Comparison of ENCODE assay signal across 18 cellular contexts in the genomic region with DNA sequence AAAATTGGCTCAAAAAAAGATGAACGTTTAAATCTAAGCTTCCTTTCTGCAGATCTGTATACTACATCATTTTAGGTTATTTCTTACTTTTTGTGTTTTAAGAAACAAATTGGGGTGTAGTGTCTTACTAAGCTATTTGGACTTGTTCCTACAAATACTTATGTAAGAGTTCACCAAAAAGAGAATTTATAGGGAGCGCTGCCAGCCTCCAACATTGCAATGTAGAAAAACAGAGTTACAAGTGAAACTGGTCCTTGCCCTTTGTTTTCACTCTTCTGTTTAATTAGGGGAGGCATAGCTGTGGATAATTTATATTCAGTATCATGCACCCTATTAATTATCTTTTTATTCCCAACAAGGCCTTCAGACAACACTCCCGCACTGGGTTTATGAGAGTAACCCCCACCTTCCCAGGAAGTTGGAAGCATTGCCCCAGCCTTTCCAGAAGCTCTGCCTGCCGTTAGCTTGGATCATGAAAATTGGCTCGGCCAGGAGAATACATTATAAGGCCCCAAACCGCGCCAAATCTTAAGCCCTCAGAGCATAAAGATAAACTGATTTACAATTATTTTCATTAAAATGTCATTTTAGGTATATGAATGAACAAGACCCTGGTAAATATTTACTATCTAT.
A peak's percentile ranks its signal among the peaks of the same experiment; 100 is the strongest.
DNase-seq lines count a peak whose midpoint lies in the region; TF ChIP-seq lines count a peak whose summit lies in the region.
"Had no signal": no experiment of that assay in that cellular context is flagged by ENCODE, and none has a peak within 500 bp of the region (broad histone marks: within the 10 kb centered on the region; RNA-seq: fewer than 3 reads in every experiment).

No MANE protein-coding gene starts in this region.

- no peak overlapping the region for H3K4me3 Mint-ChIP-seq in nephron
- H3K4me3 Mint-ChIP-seq: CD4-positive, alpha-beta memory T cell had no signal

- peaks cover 7 to 22% (median 17%) of the 10 kb centered on the region in 4 donors for H3K4me1 ChIP-seq in esophagus muscularis mucosa
- H3K4me1 ChIP-seq in tibial artery, result peaks cover 0 to 61% (median 25%) of the 10 kb centered on the region in 4 donors
- H3K4me1 ChIP-seq in SJCRH30, result no peaks in the 10 kb centered on the region
- H3K4me1 ChIP-seq: Caco-2 had no signal

- no peaks in the 10 kb centered on the region for H3K27me3 Mint-ChIP-seq in nephron (ENCODE audit: low read depth)
- H3K27me3 Mint-ChIP-seq: CD4-positive, alpha-beta memory T cell had no signal

- intact Hi-C loops in esophagus muscularis mucosa (cut with DNase I) (no loop called here), tibial artery (cut with DNase I; ENCODE audit: low total_unique reads) (loop anchor here (10.0 kb wide), 1 partner anchor 572 kb away; no protein-coding TSS in a partner anchor)

- WGBS in esophagus muscularis mucosa, result 50% methylated on average over 7 of the region's 7 CpGs

- peaks cover 9% of the 10 kb centered on the region for H3K36me3 Mint-ChIP-seq in nephron (ENCODE audit: low read depth)
- H3K36me3 Mint-ChIP-seq: IgD-negative memory B cell had no signal

- TF ChIP-seq CTCF in esophagus muscularis mucosa (IDR thresholded peaks at IDR 0.05), result no peak
- TF ChIP-seq CTCF in nephron (IDR thresholded peaks at IDR 0.05; ENCODE audit: unreplicated experiment in 3 of 3), result no peak
- no peak for TF ChIP-seq CTCF in tibial artery (IDR thresholded peaks at IDR 0.05)

- DNase-seq in G401 (ENCODE audit: low spot score), result peak; percentile 8
- DNase-seq in esophagus muscularis mucosa (ENCODE audit: extremely low spot score), result no peak
- DNase-seq in tibial artery, result no peak
- DNase-seq in SJCRH30, result no peak
- no peak for DNase-seq in cerebellar cortex (ENCODE audit: low spot score)
- no peak for DNase-seq in stimulated activated CD4-positive, alpha-beta T cell treated with anti-CD3 and anti-CD28 coated beads, Interleukin-2, amount 100 ng/mL, for 48 hours
- DNase-seq: 8988T; Caco-2; CD4-positive, alpha-beta memory T cell; DND-41; NCI-H1694 treated with DMSO at 0.1 percent for 48 hours; NCI-H2081 treated with DMSO at 0.1 percent for 48 hours; NCI-H446 treated with DMSO at 0.1 percent for 48 hours; NCI-H526 treated with DMSO at 0.1 percent for 48 hours; Right ventricle myocardium superior had no signal

- H3K36me3 ChIP-seq in esophagus muscularis mucosa, result no peaks in the 10 kb centered on the region
- H3K36me3 ChIP-seq in tibial artery, result no peaks in the 10 kb centered on the region
- H3K36me3 ChIP-seq in SJCRH30, result no peaks in the 10 kb centered on the region

- H3K27ac ChIP-seq in esophagus muscularis mucosa (replicated peaks in 1 of 4) (peak overlapping the region in 3 of 4 donors; percentile 32 to 44 (median 37)), tibial artery (peak overlapping the region; percentile 86 to 91), SJCRH30 (no peak overlapping the region)
- H3K27ac ChIP-seq: BLaER1 treated with 17β-estradiol and CSF1 and Interleukin-3, amounts not matched to agents 10 nM and 100 nM had no signal

- H3K9me3 ChIP-seq in esophagus muscularis mucosa, result peaks cover 0 to 12% (median 3%) of the 10 kb centered on the region in 4 donors
- H3K9me3 ChIP-seq in tibial artery, result peaks cover 0 to 2% (median 0%) of the 10 kb centered on the region in 3 donors
- no peaks in the 10 kb centered on the region for H3K9me3 ChIP-seq in SJCRH30 (replicated peaks)

- H3K27me3 ChIP-seq in esophagus muscularis mucosa (no peaks in the 10 kb centered on the region), tibial artery (no peaks in the 10 kb centered on the region), SJCRH30 (no peaks in the 10 kb centered on the region)
- H3K27me3 ChIP-seq: BLaER1 treated with 17β-estradiol and CSF1 and Interleukin-3, amounts not matched to agents 10 nM and 100 nM had no signal

- TF ChIP-seq EP300 in esophagus muscularis mucosa (IDR thresholded peaks at IDR 0.05), result no peak

- H3K4me1 Mint-ChIP-seq in nephron, result peaks cover 30% of the 10 kb centered on the region

- peaks cover 12% of the 10 kb centered on the region for H3K9me3 Mint-ChIP-seq in nephron

- in situ Hi-C loops in G401 (cut with HindIII; ENCODE audit: low sequenced_read_pairs), result no loop called here

- H3K4me3 ChIP-seq in esophagus muscularis mucosa (no peak overlapping the region), tibial artery (peak overlapping the region in 1 of 2 donors; percentile 3), SJCRH30 (no peak overlapping the region)
- H3K4me3 ChIP-seq: BLaER1 treated with 17β-estradiol and CSF1 and Interleukin-3, amounts not matched to agents 10 nM and 100 nM had no signal

- H3K27ac Mint-ChIP-seq in nephron, result peak overlapping the region in 2 of 3 experiments; percentile 67 to 71
- H3K27ac Mint-ChIP-seq: CD4-positive, alpha-beta memory T cell had no signal

- TF ChIP-seq POLR2A in esophagus muscularis mucosa (IDR thresholded peaks at IDR 0.05; ENCODE audit: low read depth), result no peak
